Comparison of ENCODE assay signal across 8 cellular contexts in genomic region chr6:31729979-31730630, GRCh38. TPM values are rescaled to one million over a fixed set of nuclear protein-coding genes. Genes with fewer than 3 reads are reported as not detected.
DNase-seq lines count a peak whose midpoint lies in the region; FAIRE-seq and TF ChIP-seq lines count a peak whose summit lies in the region.

No MANE protein-coding gene starts in this region.

- peak overlapping the region; percentile 66 to 80 for H3K4ac ChIP-seq in mesenchymal stem cell (ENCODE audit: low read depth in 1 of 2, low read length in 2 of 2)

- H3K36me3 ChIP-seq in mesenchymal stem cell (ENCODE audit: control insufficient read depth in 1 of 2, insufficient read depth in 2 of 2, low read depth in 1 of 2, low read length in 2 of 2): peaks cover 57 to 67% of the 10 kb centered on the region in 2 experiments

- peak overlapping the region; percentile 94 for H3K27ac Mint-ChIP-seq in HFFc6

- peak overlapping the region; percentile 93 for H3K4me3 Mint-ChIP-seq in HFFc6

- H2AK5ac ChIP-seq in mesenchymal stem cell (ENCODE audit: low read length, severe bottlenecking): no peak overlapping the region

- FAIRE-seq in endometrium (lab: Jason Lieb, UNC) (peak; percentile 8), D721Med (lab: Jason Lieb, UNC) (no peak)

- H3K14ac ChIP-seq in mesenchymal stem cell (ENCODE audit: low read length in 2 of 2): peak overlapping the region in 1 of 2 experiments; percentile 56

- H3K36me3 Mint-ChIP-seq in HFFc6 (ENCODE audit: low read depth): peaks cover 45% of the 10 kb centered on the region

- no peaks in the 10 kb centered on the region for H3K9me3 Mint-ChIP-seq in HFFc6

- no peak overlapping the region for H2BK5ac ChIP-seq in mesenchymal stem cell (ENCODE audit: low read depth, low read length, poor library complexity, severe bottlenecking)

- H2BK120ac ChIP-seq in mesenchymal stem cell (ENCODE audit: low read depth, low read length): peak overlapping the region; percentile 82

- H3K4me2 ChIP-seq in mesenchymal stem cell (ENCODE audit: low read length, poor library complexity, severe bottlenecking): peak overlapping the region; percentile 82

- peak overlapping the region; percentile 96 for H4K8ac ChIP-seq in mesenchymal stem cell (ENCODE audit: low read length)

- H3K79me1 ChIP-seq in mesenchymal stem cell (replicated peaks; ENCODE audit: low read length, poor library complexity, severe bottlenecking): peaks cover 19% of the 10 kb centered on the region

- no peaks in the 10 kb centered on the region for H3K9me3 ChIP-seq in mesenchymal stem cell (ENCODE audit: control insufficient read depth, low read length)

- H3K4me1 Mint-ChIP-seq in HFFc6 (ENCODE audit: low read depth): peaks cover 51% of the 10 kb centered on the region

- H2BK15ac ChIP-seq in mesenchymal stem cell (ENCODE audit: low read depth, poor library complexity, severe bottlenecking): peak overlapping the region; percentile 87

- peak overlapping the region; percentile 85 to 89 for H3K18ac ChIP-seq in mesenchymal stem cell (ENCODE audit: low read depth in 1 of 2, low read length in 2 of 2)

- H3K27me3 ChIP-seq in mesenchymal stem cell (ENCODE audit: control insufficient read depth in 1 of 2, insufficient read depth in 1 of 2, low read length in 2 of 2): no peaks in the 10 kb centered on the region

- H2AFZ ChIP-seq in mesenchymal stem cell (ENCODE audit: low read depth, low read length): no peak overlapping the region

- H3K4me3 ChIP-seq in mesenchymal stem cell (ENCODE audit: insufficient read depth in 1 of 2, low read depth in 1 of 2, low read length in 2 of 2): peak overlapping the region; percentile 74 to 93

- peak overlapping the region; percentile 98 for H3K9ac ChIP-seq in mesenchymal stem cell (ENCODE audit: low read length)

- H3K23ac ChIP-seq in mesenchymal stem cell (ENCODE audit: low read length in 2 of 2): no peak overlapping the region

- peaks cover 22% of the 10 kb centered on the region for H3K4me1 ChIP-seq in mesenchymal stem cell (ENCODE audit: control insufficient read depth, insufficient read depth, low read depth, low read length)

- under 1% methylated on average over 31 of the region's 46 CpGs for WGBS in mesenchymal stem cell

- peaks cover 4% of the 10 kb centered on the region for H3K27me3 Mint-ChIP-seq in HFFc6 (ENCODE audit: insufficient read depth)

- H3K27ac ChIP-seq in mesenchymal stem cell (ENCODE audit: low read length, poor library complexity, severe bottlenecking): peak overlapping the region; percentile 67

- TF ChIP-seq CTCF in HFFc6 (IDR thresholded peaks at IDR 0.05) (peak; percentile 10; the same call in 1 of the 2 replicates), D721Med (IDR thresholded peaks at IDR 0.05; ENCODE audit: insufficient read depth, missing control alignments) (no peak)

- peak; percentile 89 for DNase-seq in DMS114 treated with DMSO at 0.1 percent for 48 hours (lab: John Stamatoyannopoulos, UW; ENCODE audit: unreplicated experiment)
- DNase-seq in HFFc6: peak; percentile 80
- DNase-seq in NCI-H82 (lab: John Stamatoyannopoulos, UW): peak; percentile 93
- DNase-seq in activated CD8-positive, alpha-beta memory T cell treated with anti-CD3 and anti-CD28 coated beads, Interleukin-2, amount 50 U/mL, for 48 hours: peak; percentile 87
- DNase-seq in mesenchymal stem cell: peak; percentile 92
- peak; percentile 39 to 54 for DNase-seq in stimulated activated CD8-positive, alpha-beta memory T cell treated with anti-CD3 and anti-CD28 coated beads, Interleukin-2, amount 100 ng/mL, for 1 hour (ENCODE audit: low read depth in 2 of 2)
- no peak for DNase-seq in D721Med (ENCODE audit: insufficient read length, low spot score)

- H2BK12ac ChIP-seq in mesenchymal stem cell (ENCODE audit: low read length in 2 of 2): no peak overlapping the region

- H4K91ac ChIP-seq in mesenchymal stem cell (ENCODE audit: low read length): peak overlapping the region; percentile 89

RNA-seq across cellular contexts. Expression of gene DDAH2, which starts 1.0 kb away (rescaled TPM):
- total RNA-seq in HFFc6 (2021; fragmentation: NEBNext Ultra II Directional; extraction: Animal tissue kit (Norgen Biotek cat#: 25700)): 10 to 100 TPM; 44.0 to 47.8 (median 46.0) TPM
- 52.2 TPM for polyA plus RNA-seq in mesenchymal stem cell (2013, experiment 1 of 2)
- 53.8 TPM for polyA plus RNA-seq in mesenchymal stem cell (2013, experiment 2 of 2)

RNA-seq across cellular contexts. Expression of gene CLIC1, which starts 6.2 kb away (rescaled TPM):
- 100 to 1,000 TPM; 638 to 833 (median 745) TPM for total RNA-seq in HFFc6 (2021; fragmentation: NEBNext Ultra II Directional; extraction: Animal tissue kit (Norgen Biotek cat#: 25700))
- 472 TPM for polyA plus RNA-seq in mesenchymal stem cell (2013, experiment 1 of 2)
- 466 TPM for polyA plus RNA-seq in mesenchymal stem cell (2013, experiment 2 of 2)

RNA-seq across cellular contexts. Expression of gene MPIG6B, which starts 6.9 kb away (rescaled TPM):
- not detected for total RNA-seq in HFFc6 (2021; fragmentation: NEBNext Ultra II Directional; extraction: Animal tissue kit (Norgen Biotek cat#: 25700))
- polyA plus RNA-seq in mesenchymal stem cell (2013, experiment 1 of 2): not detected
- not detected for polyA plus RNA-seq in mesenchymal stem cell (2013, experiment 2 of 2)

RNA-seq across cellular contexts. Expression of gene LY6G6C, which starts 8.6 kb away (rescaled TPM):
- total RNA-seq in HFFc6 (2021; fragmentation: NEBNext Ultra II Directional; extraction: Animal tissue kit (Norgen Biotek cat#: 25700)): not detected
- polyA plus RNA-seq in mesenchymal stem cell (2013, experiment 1 of 2): 0.07 TPM
- 0.10 TPM for polyA plus RNA-seq in mesenchymal stem cell (2013, experiment 2 of 2)

RNA-seq across cellular contexts. Expression of gene MSH5, which starts 9.7 kb away (rescaled TPM):
- total RNA-seq in HFFc6 (2021; fragmentation: NEBNext Ultra II Directional; extraction: Animal tissue kit (Norgen Biotek cat#: 25700)): 10 to 100 TPM in 4 of 6 experiments, 1 to 10 TPM in 2; 7.4 to 14.8 (median 12.6) TPM
- 8.2 TPM for polyA plus RNA-seq in mesenchymal stem cell (2013, experiment 1 of 2)
- 6.3 TPM for polyA plus RNA-seq in mesenchymal stem cell (2013, experiment 2 of 2)
